ENCODE assay signal across 8 cellular contexts in genomic region chr10:11612004-11613001, GRCh38. TPM values are rescaled to one million over a fixed set of nuclear protein-coding genes. Genes with fewer than 3 reads are reported as not detected.
A peak's percentile ranks its signal among the peaks of the same experiment; 100 is the strongest.
DNase-seq lines count a peak whose midpoint lies in the region; ATAC-seq and TF ChIP-seq lines count a peak whose summit lies in the region.

No MANE protein-coding gene starts in this region.

- no peaks in the 10 kb centered on the region for H4K20me1 ChIP-seq in mammary epithelial cell (ENCODE audit: insufficient read depth, low read length)

- BruUV-seq in mammary epithelial cell (replicated peaks; lab: Mats Ljungman, UMichigan), result no TSS peak

- H3K27ac ChIP-seq in mammary epithelial cell (ENCODE audit: insufficient read depth, low read depth, low read length) (no peak overlapping the region), thoracic aorta (peak overlapping the region; percentile 50 to 75)

- 23% methylated on average over 11 of the region's 12 CpGs for WGBS in mammary epithelial cell (ENCODE audit: low coverage, missing lambda C conversion rate)
- WGBS in lower leg skin, 2 donors, result 5 to 10% methylated on average over 12 of the region's 12 CpGs

- in situ Hi-C loops in mammary epithelial cell (cut with MboI; ENCODE audit: low sequenced_read_pairs in 2 of 2), result no loop called here

- peak overlapping the region; percentile 85 for H3K4me2 ChIP-seq in mammary epithelial cell (ENCODE audit: insufficient read depth, low read depth, low read length)

- TF ChIP-seq CTCF in NB4 (IDR thresholded peaks at IDR 0.05; ENCODE audit: low read depth, low read length) (no peak), mammary epithelial cell (conservative IDR thresholded peaks at IDR 0.05 in 1 of 2, IDR thresholded peaks at IDR 0.05 in 1 of 2; ENCODE audit: extremely low read depth in 1 of 2, insufficient read depth in 1 of 2, low read depth in 1 of 2, low read length in 2 of 2) (no peak), lower leg skin (IDR thresholded peaks at IDR 0.05) (no peak), thoracic aorta (IDR thresholded peaks at IDR 0.05) (no peak)

- intact Hi-C loops in mammary epithelial cell (cut with micrococcal nuclease) (loop anchor here (5.0 kb wide), 1 partner anchor 145 kb away; no protein-coding TSS in a partner anchor), lower leg skin (cut with DNase I; ENCODE audit: low total_unique reads) (no loop called here)

- no peak for TF ChIP-seq POLR2A in NB4 (IDR thresholded peaks at IDR 0.05; ENCODE audit: extremely low read depth, insufficient read length)
- TF ChIP-seq POLR2A in lower leg skin (IDR thresholded peaks at IDR 0.05), result no peak

- H3K9me3 ChIP-seq in mammary epithelial cell (replicated peaks; ENCODE audit: insufficient read depth, low read length) (no peaks in the 10 kb centered on the region), thoracic aorta (no peaks in the 10 kb centered on the region)

- peak overlapping the region; percentile 71 for H3K4me3 ChIP-seq in NB4 (ENCODE audit: low read depth, low read length)
- H3K4me3 ChIP-seq in mammary epithelial cell (replicated peaks in 1 of 3; ENCODE audit: insufficient read depth in 1 of 3, low read depth in 2 of 3, low read length in 3 of 3), result peak overlapping the region; percentile 39 to 87 (median 74)
- peak overlapping the region; percentile 92 for H3K4me3 ChIP-seq in lower leg skin (ENCODE audit: low read depth, poor library complexity, severe bottlenecking)
- peak overlapping the region; percentile 93 for H3K4me3 ChIP-seq in thoracic aorta

- DNase-seq in NB4 (ENCODE audit: low read depth), result peak; percentile 49
- DNase-seq in mammary epithelial cell, result peak; percentile 23
- DNase-seq in lower leg skin (ENCODE audit: low spot score in 2 of 2), result no peak
- no peak for DNase-seq in thoracic aorta (ENCODE audit: low spot score)
- no peak for DNase-seq in DMS79 treated with DMSO at 0.1 percent for 48 hours (lab: John Stamatoyannopoulos, UW)

- H3K36me3 ChIP-seq in mammary epithelial cell (ENCODE audit: insufficient read depth, low read length), result no peaks in the 10 kb centered on the region
- H3K36me3 ChIP-seq in thoracic aorta, result no peaks in the 10 kb centered on the region

- H3K79me2 ChIP-seq in mammary epithelial cell (ENCODE audit: insufficient read depth, low read length), result peaks cover 30% of the 10 kb centered on the region

- dilution Hi-C loops in mammary epithelial cell (cut with HindIII; ENCODE audit: low sequenced_read_pairs), result no loop called here

- ATAC-seq in GM18502 (IDR thresholded peaks at IDR 0.05; ENCODE audit: poor library complexity, unreplicated experiment), result peak; percentile 7
- ATAC-seq in thoracic aorta (ENCODE audit: insufficient number of reproducible peaks, low FRiP score, low read depth), result no peak
- no peak for ATAC-seq in GM18870 (IDR thresholded peaks at IDR 0.05; ENCODE audit: unreplicated experiment)
- no peak for ATAC-seq in GM21447 (IDR thresholded peaks at IDR 0.05; ENCODE audit: unreplicated experiment)

- peak overlapping the region; percentile 91 for H2AFZ ChIP-seq in mammary epithelial cell (ENCODE audit: low read depth, low read length)

- H3K4me1 ChIP-seq in mammary epithelial cell (ENCODE audit: insufficient read depth, low read length) (peaks cover 13% of the 10 kb centered on the region), thoracic aorta (ENCODE audit: control insufficient read depth in 1 of 2, low read depth in 2 of 2) (peaks cover 5 to 11% of the 10 kb centered on the region in 2 donors)

- H3K9ac ChIP-seq in mammary epithelial cell (ENCODE audit: insufficient read depth, low read length), result peak overlapping the region; percentile 23

- CTCF ChIA-PET in mammary epithelial cell (lab: Charles Lee; ENCODE audit: low non-redundant PET), result no interaction called here

- H3K27me3 ChIP-seq in mammary epithelial cell (ENCODE audit: insufficient read depth, low read length) (no peaks in the 10 kb centered on the region), thoracic aorta (replicated peaks; ENCODE audit: insufficient read depth) (no peaks in the 10 kb centered on the region)

RNA-seq across cellular contexts. Expression of gene USP6NL, which starts 0.9 kb away (rescaled TPM):
- total RNA-seq in mammary epithelial cell (10 to 100 TPM; 12.2 to 13.9 TPM), lower leg skin (10 to 100 TPM; 19.6 to 29.4 (median 25.2) TPM), thoracic aorta (10 to 100 TPM in 1 of 2 donors, 1 to 10 TPM in 1; 9.5 to 15.0 TPM)
- polyA plus RNA-seq in mammary epithelial cell, result 7.2 TPM
- 13.4 TPM for polyA minus RNA-seq in mammary epithelial cell

Comparison
In these comparisons a context has a peak if more than half of its experiments do, and no peak if none do; other contexts are left out.
1. DNase-seq: peak in NB4 (single experiment) and mammary epithelial cell (single experiment); none in lower leg skin (0 of 2), thoracic aorta (single experiment) and DMS79 treated with DMSO at 0.1 percent for 48 hours (single experiment).
2. Peak in every context shown above with its lines, with median percentiles within 50 percentile points of each other: H3K4me3 ChIP-seq.